In the genomic region with DNA sequence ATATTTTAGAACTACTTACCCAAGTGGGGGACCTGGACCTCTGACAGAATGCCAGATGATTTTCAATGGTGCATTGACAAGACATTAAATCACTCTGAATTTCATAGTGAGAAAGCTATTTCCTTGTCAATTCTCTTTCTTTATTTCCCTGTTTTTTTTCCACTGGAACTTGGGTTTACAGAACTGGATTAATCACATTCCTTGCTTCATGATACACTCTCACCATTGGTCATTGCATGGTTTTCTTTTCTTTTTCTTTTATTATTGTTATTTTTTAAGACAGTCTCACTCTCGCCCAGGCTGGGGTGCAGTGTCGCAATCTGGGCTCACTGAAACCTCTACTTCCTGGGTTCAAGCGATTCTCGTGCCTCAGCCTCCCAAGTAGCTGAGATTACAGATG, we compare ENCODE assay signal across 1 cellular context.
TF ChIP-seq lines count a peak whose summit lies in the region.

No MANE protein-coding gene starts in this region.

TF ChIP-seq in GM23338, 12 proteins besides CTCF, POLR2A, EP300 and RAD21 (continued from another document):
- TF ChIP-seq, protein P1, sequence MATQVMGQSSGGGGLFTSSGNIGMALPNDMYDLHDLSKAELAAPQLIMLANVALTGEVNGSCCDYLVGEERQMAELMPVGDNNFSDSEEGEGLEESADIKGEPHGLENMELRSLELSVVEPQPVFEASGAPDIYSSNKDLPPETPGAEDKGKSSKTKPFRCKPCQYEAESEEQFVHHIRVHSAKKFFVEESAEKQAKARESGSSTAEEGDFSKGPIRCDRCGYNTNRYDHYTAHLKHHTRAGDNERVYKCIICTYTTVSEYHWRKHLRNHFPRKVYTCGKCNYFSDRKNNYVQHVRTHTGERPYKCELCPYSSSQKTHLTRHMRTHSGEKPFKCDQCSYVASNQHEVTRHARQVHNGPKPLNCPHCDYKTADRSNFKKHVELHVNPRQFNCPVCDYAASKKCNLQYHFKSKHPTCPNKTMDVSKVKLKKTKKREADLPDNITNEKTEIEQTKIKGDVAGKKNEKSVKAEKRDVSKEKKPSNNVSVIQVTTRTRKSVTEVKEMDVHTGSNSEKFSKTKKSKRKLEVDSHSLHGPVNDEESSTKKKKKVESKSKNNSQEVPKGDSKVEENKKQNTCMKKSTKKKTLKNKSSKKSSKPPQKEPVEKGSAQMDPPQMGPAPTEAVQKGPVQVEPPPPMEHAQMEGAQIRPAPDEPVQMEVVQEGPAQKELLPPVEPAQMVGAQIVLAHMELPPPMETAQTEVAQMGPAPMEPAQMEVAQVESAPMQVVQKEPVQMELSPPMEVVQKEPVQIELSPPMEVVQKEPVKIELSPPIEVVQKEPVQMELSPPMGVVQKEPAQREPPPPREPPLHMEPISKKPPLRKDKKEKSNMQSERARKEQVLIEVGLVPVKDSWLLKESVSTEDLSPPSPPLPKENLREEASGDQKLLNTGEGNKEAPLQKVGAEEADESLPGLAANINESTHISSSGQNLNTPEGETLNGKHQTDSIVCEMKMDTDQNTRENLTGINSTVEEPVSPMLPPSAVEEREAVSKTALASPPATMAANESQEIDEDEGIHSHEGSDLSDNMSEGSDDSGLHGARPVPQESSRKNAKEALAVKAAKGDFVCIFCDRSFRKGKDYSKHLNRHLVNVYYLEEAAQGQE (IDR thresholded peaks at IDR 0.05; ENCODE audit: unreplicated experiment), result no peak
- TF ChIP-seq ZNF114 (CRISPR knock-in tag; IDR thresholded peaks at IDR 0.05), result no peak
- TF ChIP-seq, protein P2, sequence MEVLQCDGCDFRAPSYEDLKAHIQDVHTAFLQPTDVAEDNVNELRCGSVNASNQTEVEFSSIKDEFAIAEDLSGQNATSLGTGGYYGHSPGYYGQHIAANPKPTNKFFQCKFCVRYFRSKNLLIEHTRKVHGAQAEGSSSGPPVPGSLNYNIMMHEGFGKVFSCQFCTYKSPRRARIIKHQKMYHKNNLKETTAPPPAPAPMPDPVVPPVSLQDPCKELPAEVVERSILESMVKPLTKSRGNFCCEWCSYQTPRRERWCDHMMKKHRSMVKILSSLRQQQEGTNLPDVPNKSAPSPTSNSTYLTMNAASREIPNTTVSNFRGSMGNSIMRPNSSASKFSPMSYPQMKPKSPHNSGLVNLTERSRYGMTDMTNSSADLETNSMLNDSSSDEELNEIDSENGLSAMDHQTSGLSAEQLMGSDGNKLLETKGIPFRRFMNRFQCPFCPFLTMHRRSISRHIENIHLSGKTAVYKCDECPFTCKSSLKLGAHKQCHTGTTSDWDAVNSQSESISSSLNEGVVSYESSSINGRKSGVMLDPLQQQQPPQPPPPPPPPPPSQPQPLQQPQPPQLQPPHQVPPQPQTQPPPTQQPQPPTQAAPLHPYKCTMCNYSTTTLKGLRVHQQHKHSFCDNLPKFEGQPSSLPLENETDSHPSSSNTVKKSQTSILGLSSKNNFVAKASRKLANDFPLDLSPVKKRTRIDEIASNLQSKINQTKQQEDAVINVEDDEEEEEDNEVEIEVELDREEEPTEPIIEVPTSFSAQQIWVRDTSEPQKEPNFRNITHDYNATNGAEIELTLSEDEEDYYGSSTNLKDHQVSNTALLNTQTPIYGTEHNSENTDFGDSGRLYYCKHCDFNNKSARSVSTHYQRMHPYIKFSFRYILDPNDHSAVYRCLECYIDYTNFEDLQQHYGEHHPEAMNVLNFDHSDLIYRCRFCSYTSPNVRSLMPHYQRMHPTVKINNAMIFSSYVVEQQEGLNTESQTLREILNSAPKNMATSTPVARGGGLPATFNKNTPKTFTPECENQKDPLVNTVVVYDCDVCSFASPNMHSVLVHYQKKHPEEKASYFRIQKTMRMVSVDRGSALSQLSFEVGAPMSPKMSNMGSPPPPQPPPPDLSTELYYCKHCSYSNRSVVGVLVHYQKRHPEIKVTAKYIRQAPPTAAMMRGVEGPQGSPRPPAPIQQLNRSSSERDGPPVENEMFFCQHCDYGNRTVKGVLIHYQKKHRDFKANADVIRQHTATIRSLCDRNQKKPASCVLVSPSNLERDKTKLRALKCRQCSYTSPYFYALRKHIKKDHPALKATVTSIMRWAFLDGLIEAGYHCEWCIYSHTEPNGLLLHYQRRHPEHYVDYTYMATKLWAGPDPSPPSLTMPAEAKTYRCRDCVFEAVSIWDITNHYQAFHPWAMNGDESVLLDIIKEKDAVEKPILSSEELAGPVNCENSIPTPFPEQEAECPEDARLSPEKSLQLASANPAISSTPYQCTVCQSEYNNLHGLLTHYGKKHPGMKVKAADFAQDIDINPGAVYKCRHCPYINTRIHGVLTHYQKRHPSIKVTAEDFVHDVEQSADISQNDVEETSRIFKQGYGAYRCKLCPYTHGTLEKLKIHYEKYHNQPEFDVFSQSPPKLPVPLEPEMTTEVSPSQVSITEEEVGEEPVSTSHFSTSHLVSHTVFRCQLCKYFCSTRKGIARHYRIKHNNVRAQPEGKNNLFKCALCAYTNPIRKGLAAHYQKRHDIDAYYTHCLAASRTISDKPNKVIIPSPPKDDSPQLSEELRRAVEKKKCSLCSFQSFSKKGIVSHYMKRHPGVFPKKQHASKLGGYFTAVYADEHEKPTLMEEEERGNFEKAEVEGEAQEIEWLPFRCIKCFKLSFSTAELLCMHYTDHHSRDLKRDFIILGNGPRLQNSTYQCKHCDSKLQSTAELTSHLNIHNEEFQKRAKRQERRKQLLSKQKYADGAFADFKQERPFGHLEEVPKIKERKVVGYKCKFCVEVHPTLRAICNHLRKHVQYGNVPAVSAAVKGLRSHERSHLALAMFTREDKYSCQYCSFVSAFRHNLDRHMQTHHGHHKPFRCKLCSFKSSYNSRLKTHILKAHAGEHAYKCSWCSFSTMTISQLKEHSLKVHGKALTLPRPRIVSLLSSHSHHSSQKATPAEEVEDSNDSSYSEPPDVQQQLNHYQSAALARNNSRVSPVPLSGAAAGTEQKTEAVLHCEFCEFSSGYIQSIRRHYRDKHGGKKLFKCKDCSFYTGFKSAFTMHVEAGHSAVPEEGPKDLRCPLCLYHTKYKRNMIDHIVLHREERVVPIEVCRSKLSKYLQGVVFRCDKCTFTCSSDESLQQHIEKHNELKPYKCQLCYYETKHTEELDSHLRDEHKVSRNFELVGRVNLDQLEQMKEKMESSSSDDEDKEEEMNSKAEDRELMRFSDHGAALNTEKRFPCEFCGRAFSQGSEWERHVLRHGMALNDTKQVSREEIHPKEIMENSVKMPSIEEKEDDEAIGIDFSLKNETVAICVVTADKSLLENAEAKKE (CRISPR knock-in tag; IDR thresholded peaks at IDR 0.05), result no peak
- no peak for TF ChIP-seq NANOG (IDR thresholded peaks at IDR 0.05; ENCODE audit: borderline replicate concordance)
- no peak for TF ChIP-seq POLR2AphosphoS5 (IDR thresholded peaks at IDR 0.05; ENCODE audit: low read depth)
TF ChIP-seq in GM23338: peak in this region for 0.
